17 cellular contexts compared by ENCODE assay signal in genomic region chr5:172743112-172743959, GRCh38. TPM values are rescaled to one million over a fixed set of nuclear protein-coding genes. Genes with fewer than 3 reads are reported as not detected.
DNase-seq lines count a peak whose midpoint lies in the region; ATAC-seq and TF ChIP-seq lines count a peak whose summit lies in the region.
"Had no signal": no experiment of that assay in that cellular context is flagged by ENCODE, and none has a peak within 500 bp of the region (broad histone marks: within the 10 kb centered on the region; RNA-seq: fewer than 3 reads in every experiment).

No MANE protein-coding gene starts in this region.

- H3K27ac ChIP-seq in ascending aorta, result peak overlapping the region; percentile 94 to 96
- H3K27ac ChIP-seq in thoracic aorta, result peak overlapping the region; percentile 1 to 97
- H3K27ac ChIP-seq: SJCRH30 had no signal

- H3K36me3 Mint-ChIP-seq in activated naive CD8-positive, alpha-beta T cell treated with anti-CD3 and anti-CD28 coated beads, Interleukin-2, amount 50 U/mL, for 24 hours (ENCODE audit: low read depth), result no peaks in the 10 kb centered on the region
- no peaks in the 10 kb centered on the region for H3K36me3 Mint-ChIP-seq in activated naive CD8-positive, alpha-beta T cell treated with anti-CD3 and anti-CD28 coated beads for 36 hours
- H3K36me3 Mint-ChIP-seq: stimulated activated memory B cell treated with anti-CD40 and anti-IgM and Interleukin-4, amounts not matched to agents 10 μg/mL and 1 μg/mL and 100 μg/mL, for 72 hours; type B pancreatic cell had no signal

- no peak overlapping the region for H3K4me3 ChIP-seq in ascending aorta
- no peak overlapping the region for H3K4me3 ChIP-seq in thoracic aorta
- H3K4me3 ChIP-seq in mucosa of descending colon, result no peak overlapping the region
- H3K4me3 ChIP-seq: SJCRH30 had no signal

- no peak for TF ChIP-seq CTCF in ascending aorta (IDR thresholded peaks at IDR 0.05)
- TF ChIP-seq CTCF in thoracic aorta (IDR thresholded peaks at IDR 0.05), result no peak
- TF ChIP-seq CTCF in mucosa of descending colon (IDR thresholded peaks at IDR 0.05), result no peak

- H3K9me3 ChIP-seq in ascending aorta (no peaks in the 10 kb centered on the region), thoracic aorta (no peaks in the 10 kb centered on the region), mucosa of descending colon (no peaks in the 10 kb centered on the region)
- H3K9me3 ChIP-seq: SJCRH30 had no signal

- no peak for DNase-seq in activated naive CD8-positive, alpha-beta T cell treated with anti-CD3 and anti-CD28 coated beads, Interleukin-2, amount 50 U/mL, for 24 hours
- no peak for DNase-seq in activated naive CD8-positive, alpha-beta T cell treated with anti-CD3 and anti-CD28 coated beads for 36 hours
- DNase-seq in ascending aorta (ENCODE audit: low spot score in 2 of 2), result no peak
- DNase-seq in iris pigment epithelial cell (ENCODE audit: low read depth), result peak; percentile 37
- no peak for DNase-seq in thoracic aorta (ENCODE audit: low spot score)
- no peak for DNase-seq in left lobe of liver (ENCODE audit: low spot score)
- no peak for DNase-seq in mucosa of descending colon
- DNase-seq: activated CD8-positive, alpha-beta T cell treated with anti-CD3 and anti-CD28 coated beads, Interleukin-2, amount 10 ng/mL, durations not matched to agents 7 days and 5 days; NCI-H2081; NCI-H524; SJCRH30; T-helper 2 cell had no signal

- H3K36me3 ChIP-seq in ascending aorta (no peaks in the 10 kb centered on the region), thoracic aorta (no peaks in the 10 kb centered on the region), mucosa of descending colon (ENCODE audit: low read depth) (no peaks in the 10 kb centered on the region)
- H3K36me3 ChIP-seq: SJCRH30 had no signal

- H3K9me3 Mint-ChIP-seq in activated naive CD8-positive, alpha-beta T cell treated with anti-CD3 and anti-CD28 coated beads, Interleukin-2, amount 50 U/mL, for 24 hours, result peaks cover 8% of the 10 kb centered on the region
- peaks cover 1% of the 10 kb centered on the region for H3K9me3 Mint-ChIP-seq in activated naive CD8-positive, alpha-beta T cell treated with anti-CD3 and anti-CD28 coated beads for 36 hours
- H3K9me3 Mint-ChIP-seq: type B pancreatic cell had no signal

- intact Hi-C loops in ascending aorta (cut with DNase I), result no loop called here
- intact Hi-C loops in mucosa of descending colon (cut with DNase I, micrococcal nuclease), result no loop called here

- ATAC-seq in activated naive CD8-positive, alpha-beta T cell treated with anti-CD3 and anti-CD28 coated beads, Interleukin-2, amount 50 U/mL, for 24 hours, result no peak
- no peak for ATAC-seq in thoracic aorta (ENCODE audit: insufficient number of reproducible peaks, low FRiP score, low read depth)
- no peak for ATAC-seq in left lobe of liver
- no peak for ATAC-seq in HG02571 (IDR thresholded peaks at IDR 0.05; ENCODE audit: unreplicated experiment)
- ATAC-seq in mucosa of descending colon, result no peak
- ATAC-seq: activated CD8-positive, alpha-beta T cell treated with anti-CD3 and anti-CD28 coated beads, Interleukin-2, amount 10 ng/mL, durations not matched to agents 7 days and 5 days; stimulated activated memory B cell treated with anti-CD40 and anti-IgM and Interleukin-4, amounts not matched to agents 10 μg/mL and 1 μg/mL and 100 μg/mL, for 72 hours; WTC11 had no signal

- H3K27me3 ChIP-seq in ascending aorta (no peaks in the 10 kb centered on the region), thoracic aorta (replicated peaks; ENCODE audit: insufficient read depth) (no peaks in the 10 kb centered on the region)
- H3K27me3 ChIP-seq: SJCRH30 had no signal

- peaks cover 7% of the 10 kb centered on the region for H3K4me1 Mint-ChIP-seq in activated naive CD8-positive, alpha-beta T cell treated with anti-CD3 and anti-CD28 coated beads, Interleukin-2, amount 50 U/mL, for 24 hours
- H3K4me1 Mint-ChIP-seq in activated naive CD8-positive, alpha-beta T cell treated with anti-CD3 and anti-CD28 coated beads for 36 hours, result peaks cover 1% of the 10 kb centered on the region
- H3K4me1 Mint-ChIP-seq: neural crest cell, WTC11 had no signal

- H3K4me3 Mint-ChIP-seq in activated naive CD8-positive, alpha-beta T cell treated with anti-CD3 and anti-CD28 coated beads, Interleukin-2, amount 50 U/mL, for 24 hours, result no peak overlapping the region
- H3K4me3 Mint-ChIP-seq in activated naive CD8-positive, alpha-beta T cell treated with anti-CD3 and anti-CD28 coated beads for 36 hours, result no peak overlapping the region
- H3K4me3 Mint-ChIP-seq: activated CD8-positive, alpha-beta T cell treated with anti-CD3 and anti-CD28 coated beads, Interleukin-2, amount 10 ng/mL, durations not matched to agents 7 days and 5 days; neural crest cell; stimulated activated memory B cell treated with anti-CD40 and anti-IgM and Interleukin-4, amounts not matched to agents 10 μg/mL and 1 μg/mL and 100 μg/mL, for 72 hours; type B pancreatic cell; WTC11 had no signal

- H3K4me1 ChIP-seq in ascending aorta (peaks cover 23 to 57% of the 10 kb centered on the region in 2 donors), thoracic aorta (ENCODE audit: control insufficient read depth in 1 of 2, low read depth in 2 of 2) (peaks cover 28 to 67% of the 10 kb centered on the region in 2 donors), mucosa of descending colon (ENCODE audit: low read depth) (peaks cover 7% of the 10 kb centered on the region)

- peak overlapping the region; percentile 0 for H3K27ac Mint-ChIP-seq in activated naive CD8-positive, alpha-beta T cell treated with anti-CD3 and anti-CD28 coated beads, Interleukin-2, amount 50 U/mL, for 24 hours
- no peak overlapping the region for H3K27ac Mint-ChIP-seq in activated naive CD8-positive, alpha-beta T cell treated with anti-CD3 and anti-CD28 coated beads for 36 hours
- H3K27ac Mint-ChIP-seq: activated CD8-positive, alpha-beta T cell treated with anti-CD3 and anti-CD28 coated beads, Interleukin-2, amount 10 ng/mL, durations not matched to agents 7 days and 5 days; stimulated activated memory B cell treated with anti-CD40 and anti-IgM and Interleukin-4, amounts not matched to agents 10 μg/mL and 1 μg/mL and 100 μg/mL, for 72 hours; type B pancreatic cell; WTC11 had no signal

- H3K27me3 Mint-ChIP-seq in activated naive CD8-positive, alpha-beta T cell treated with anti-CD3 and anti-CD28 coated beads, Interleukin-2, amount 50 U/mL, for 24 hours, result no peaks in the 10 kb centered on the region
- peaks cover 4% of the 10 kb centered on the region for H3K27me3 Mint-ChIP-seq in activated naive CD8-positive, alpha-beta T cell treated with anti-CD3 and anti-CD28 coated beads for 36 hours
- H3K27me3 Mint-ChIP-seq: stimulated activated memory B cell treated with anti-CD40 and anti-IgM and Interleukin-4, amounts not matched to agents 10 μg/mL and 1 μg/mL and 100 μg/mL, for 72 hours; type B pancreatic cell had no signal

RNA-seq across cellular contexts. Expression of gene DUSP1, which starts 27.7 kb away (rescaled TPM):
- total RNA-seq in activated naive CD8-positive, alpha-beta T cell treated with anti-CD3 and anti-CD28 coated beads for 36 hours, result 1 to 10 TPM; 8.7 to 8.9 TPM
- total RNA-seq in ascending aorta, result 3,919 TPM
- 1,000 to 10,000 TPM in 1 of 2 donors, 100 to 1,000 TPM in 1; 813 to 3,699 TPM for total RNA-seq in thoracic aorta
- 145 TPM for total RNA-seq in left lobe of liver
- 100 to 1,000 TPM in 2 of 3 donors, 10 to 100 TPM in 1; 90.9 to 233 (median 137) TPM for total RNA-seq in mucosa of descending colon

Comparison
In these comparisons a context has a peak if more than half of its experiments do, and no peak if none do; other contexts are left out.
1. RNA of gene DUSP1, which starts 27.7 kb away (total RNA-seq): 3,919 TPM in ascending aorta (single experiment), 813 to 3,699 TPM in thoracic aorta, 145 TPM in left lobe of liver (single experiment) and 90.9 to 233 TPM in mucosa of descending colon; 8.7 to 8.9 TPM in activated naive CD8-positive, alpha-beta T cell treated with anti-CD3 and anti-CD28 coated beads for 36 hours; every median in the first group is over 4 times any median in the second.